In genomic region chr9:126614455-126615248, GRCh38 we compare ENCODE assay signal across 11 cellular contexts. TPM values are rescaled to one million over a fixed set of nuclear protein-coding genes. Genes with fewer than 3 reads are reported as not detected.
DNase-seq lines count a peak whose midpoint lies in the region; ATAC-seq, FAIRE-seq and TF ChIP-seq lines count a peak whose summit lies in the region.
"Had no signal": no experiment of that assay in that cellular context is flagged by ENCODE, and none has a peak within 500 bp of the region (broad histone marks: within the 10 kb centered on the region; RNA-seq: fewer than 3 reads in every experiment).

No MANE protein-coding gene starts in this region.

- no peak overlapping the region for H3K27ac ChIP-seq in keratinocyte (ENCODE audit: control insufficient read depth, insufficient read depth, low read length)

- no peak for FAIRE-seq in keratinocyte (lab: Jason Lieb, UNC)

- TF ChIP-seq CTCF in activated B cell treated with CpG ODN at 0.5 μM for 24 hours (IDR thresholded peaks at IDR 0.05), result no peak
- no peak for TF ChIP-seq CTCF in keratinocyte (optimal IDR thresholded peaks at IDR 0.05 in 1 of 3, IDR thresholded peaks at IDR 0.05 in 1 of 3, conservative IDR thresholded peaks at IDR 0.05 in 1 of 3; ENCODE audit: extremely low read depth in 1 of 3, insufficient read depth in 2 of 3, low read length in 3 of 3)

- no peak for DNase-seq in activated T-cell treated with anti-CD3 and anti-CD28 coated beads, Interleukin-2, amount 50 U/mL, for 24 hours
- no peak for DNase-seq in activated T-cell treated with anti-CD3 and anti-CD28 coated beads, Interleukin-2, amount 50 U/mL, for 48 hours
- no peak for DNase-seq in activated B cell treated with CpG ODN at 0.5 μM for 24 hours
- no peak for DNase-seq in keratinocyte (ENCODE audit: low read depth, low spot score)
- DNase-seq in stimulated activated naive B cell treated with anti-CD40 and anti-IgM and Interleukin-4, amounts not matched to agents 10 μg/mL and 1 μg/mL and 100 μg/mL, for 72 hours, result no peak
- no peak for DNase-seq in amygdala (lab: John Stamatoyannopoulos, UW)
- DNase-seq: C1 segment of cervical spinal cord, HFFc6 had no signal

- H3K79me2 ChIP-seq in keratinocyte (ENCODE audit: control insufficient read depth, insufficient read depth, low read length), result no peaks in the 10 kb centered on the region

- peaks cover 80% of the 10 kb centered on the region for H3K27me3 Mint-ChIP-seq in activated T-cell treated with anti-CD3 and anti-CD28 coated beads, Interleukin-2, amount 50 U/mL, for 24 hours
- peaks cover 55% of the 10 kb centered on the region for H3K27me3 Mint-ChIP-seq in activated B cell treated with CpG ODN at 0.5 μM for 24 hours
- H3K27me3 Mint-ChIP-seq in stimulated activated naive B cell treated with anti-CD40 and anti-IgM and Interleukin-4, amounts not matched to agents 10 μg/mL and 1 μg/mL and 100 μg/mL, for 72 hours, result peaks cover 58 to 83% of the 10 kb centered on the region in 2 donors

- peak overlapping the region; percentile 51 for H3K4me2 ChIP-seq in keratinocyte (ENCODE audit: control insufficient read depth, extremely low read depth, insufficient read depth, low read depth, low read length)

- no peaks in the 10 kb centered on the region for H4K20me1 ChIP-seq in keratinocyte (ENCODE audit: control insufficient read depth, extremely low read depth, insufficient read depth, low read length)

- H3K4me1 ChIP-seq in keratinocyte (ENCODE audit: control insufficient read depth, extremely low read depth, insufficient read depth, low read length), result peaks cover 9% of the 10 kb centered on the region

- peak overlapping the region; percentile 78 for H3K27ac Mint-ChIP-seq in activated T-cell treated with anti-CD3 and anti-CD28 coated beads, Interleukin-2, amount 50 U/mL, for 24 hours
- H3K27ac Mint-ChIP-seq in activated B cell treated with CpG ODN at 0.5 μM for 24 hours, result no peak overlapping the region
- H3K27ac Mint-ChIP-seq in stimulated activated naive B cell treated with anti-CD40 and anti-IgM and Interleukin-4, amounts not matched to agents 10 μg/mL and 1 μg/mL and 100 μg/mL, for 72 hours, result peak overlapping the region; percentile 93
- H3K27ac Mint-ChIP-seq: HFFc6 had no signal

- POLR2A ChIA-PET in activated B cell treated with CpG ODN at 0.5 μM for 24 hours (lab: Charles Lee), result no interaction called here

- CTCF ChIA-PET in activated B cell treated with CpG ODN at 0.5 μM for 24 hours (lab: Charles Lee), result interaction anchor here (0.9 kb wide), 1 partner anchor 76 kb away, joined by 3 read pairs; no protein-coding TSS in a partner anchor

- H3K4me1 Mint-ChIP-seq in activated T-cell treated with anti-CD3 and anti-CD28 coated beads, Interleukin-2, amount 50 U/mL, for 24 hours (ENCODE audit: low read depth), result peaks cover 28% of the 10 kb centered on the region
- H3K4me1 Mint-ChIP-seq in activated B cell treated with CpG ODN at 0.5 μM for 24 hours, result peaks cover 37% of the 10 kb centered on the region
- peaks cover 30 to 46% of the 10 kb centered on the region in 2 donors for H3K4me1 Mint-ChIP-seq in stimulated activated naive B cell treated with anti-CD40 and anti-IgM and Interleukin-4, amounts not matched to agents 10 μg/mL and 1 μg/mL and 100 μg/mL, for 72 hours

- H3K36me3 ChIP-seq in keratinocyte (ENCODE audit: control insufficient read depth in 2 of 2, extremely low read depth in 1 of 2, insufficient read depth in 2 of 2, low read length in 2 of 2), result no peaks in the 10 kb centered on the region

- peaks cover 43% of the 10 kb centered on the region for H3K27me3 ChIP-seq in keratinocyte (ENCODE audit: control insufficient read depth, extremely low read depth, insufficient read depth, low read length)

- H2AFZ ChIP-seq in keratinocyte (ENCODE audit: control insufficient read depth, low read length), result peak overlapping the region; percentile 30

- H3K4me3 Mint-ChIP-seq in activated T-cell treated with anti-CD3 and anti-CD28 coated beads, Interleukin-2, amount 50 U/mL, for 24 hours, result peak overlapping the region; percentile 47
- H3K4me3 Mint-ChIP-seq in activated B cell treated with CpG ODN at 0.5 μM for 24 hours, result peak overlapping the region; percentile 75
- H3K4me3 Mint-ChIP-seq in stimulated activated naive B cell treated with anti-CD40 and anti-IgM and Interleukin-4, amounts not matched to agents 10 μg/mL and 1 μg/mL and 100 μg/mL, for 72 hours, result peak overlapping the region; percentile 79
- H3K4me3 Mint-ChIP-seq: HFFc6 had no signal

- intact Hi-C loops in activated B cell treated with CpG ODN at 0.5 μM for 24 hours (cut with micrococcal nuclease), result no loop called here

- H3K9me1 ChIP-seq in keratinocyte (ENCODE audit: control insufficient read depth, extremely low read depth, insufficient read depth, low read length), result no peaks in the 10 kb centered on the region

- H3K9me3 ChIP-seq in keratinocyte (ENCODE audit: control insufficient read depth, low read depth, low read length), result no peaks in the 10 kb centered on the region

- H3K9me3 Mint-ChIP-seq in activated T-cell treated with anti-CD3 and anti-CD28 coated beads, Interleukin-2, amount 50 U/mL, for 24 hours, result no peaks in the 10 kb centered on the region
- no peaks in the 10 kb centered on the region for H3K9me3 Mint-ChIP-seq in activated B cell treated with CpG ODN at 0.5 μM for 24 hours
- no peaks in the 10 kb centered on the region for H3K9me3 Mint-ChIP-seq in stimulated activated naive B cell treated with anti-CD40 and anti-IgM and Interleukin-4, amounts not matched to agents 10 μg/mL and 1 μg/mL and 100 μg/mL, for 72 hours
- H3K9me3 Mint-ChIP-seq: HFFc6 had no signal

- H3K36me3 Mint-ChIP-seq in activated T-cell treated with anti-CD3 and anti-CD28 coated beads, Interleukin-2, amount 50 U/mL, for 24 hours (ENCODE audit: low read depth), result no peaks in the 10 kb centered on the region
- H3K36me3 Mint-ChIP-seq in activated B cell treated with CpG ODN at 0.5 μM for 24 hours (ENCODE audit: low read depth), result no peaks in the 10 kb centered on the region
- peaks cover 0 to 3% of the 10 kb centered on the region in 2 donors for H3K36me3 Mint-ChIP-seq in stimulated activated naive B cell treated with anti-CD40 and anti-IgM and Interleukin-4, amounts not matched to agents 10 μg/mL and 1 μg/mL and 100 μg/mL, for 72 hours

- H3K4me3 ChIP-seq in keratinocyte (ENCODE audit: control insufficient read depth in 2 of 3, extremely low read depth in 1 of 3, insufficient read depth in 2 of 3, low read depth in 1 of 3, low read length in 3 of 3), result peak overlapping the region; percentile 22 to 27 (median 26)

- ATAC-seq in activated B cell treated with CpG ODN at 0.5 μM for 24 hours (ENCODE audit: low read depth), result no peak
- no peak for ATAC-seq in stimulated activated naive B cell treated with anti-CD40 and anti-IgM and Interleukin-4, amounts not matched to agents 10 μg/mL and 1 μg/mL and 100 μg/mL, for 72 hours (replicated peaks)
- no peak for ATAC-seq in GM18511 (IDR thresholded peaks at IDR 0.05; ENCODE audit: unreplicated experiment)
- no peak for ATAC-seq in HG02852 (IDR thresholded peaks at IDR 0.05; ENCODE audit: unreplicated experiment)

- no peak overlapping the region for H3K9ac ChIP-seq in keratinocyte (ENCODE audit: control insufficient read depth, extremely low read depth, insufficient read depth, low read length)

- dilution Hi-C loops in keratinocyte (cut with MboI; ENCODE audit: extremely low pct_ligation_motif_present, low sequenced_read_pairs), result no loop called here

RNA-seq across cellular contexts. Expression of gene LMX1B, which starts 0.9 kb away (rescaled TPM):
- total RNA-seq in activated B cell treated with CpG ODN at 0.5 μM for 24 hours, result not detected in 2 replicates
- 0.24 to 0.59 TPM (median 0.54 TPM) in 3 replicates for polyA plus RNA-seq in keratinocyte
- 0.25 TPM for polyA plus RNA-seq in keratinocyte (2011; ENCODE audit: low read depth)
- 0.43 and 0.75 TPM in 2 replicates for polyA plus RNA-seq in keratinocyte (2011; cell fraction: cytosol; rRNA removed)
- 2.0 and 2.1 TPM in 2 replicates for polyA plus RNA-seq in keratinocyte (2011; cell fraction: nucleus; rRNA removed)
- 0.47 and 1.6 TPM in 2 replicates for polyA plus RNA-seq in keratinocyte (2012; ENCODE audit: low replicate concordance)
- polyA minus RNA-seq in keratinocyte, result 0.46 to 1.9 TPM (median 0.70 TPM) in 3 replicates
- polyA minus RNA-seq in keratinocyte (2011; cell fraction: cytosol; rRNA and poly(A)+ RNA removed), result 0.96 TPM
- polyA minus RNA-seq in keratinocyte (2011; cell fraction: nucleus; rRNA and poly(A)+ RNA removed), result 0.53 and 0.85 TPM in 2 replicates
- total RNA-seq: HFFc6, myocyte had no signal
